In genomic region chr3:101573449-101574387, GRCh38 we compare ENCODE assay signal across 1 cellular context.
TF ChIP-seq lines count a peak whose summit lies in the region.

PCNP (plus strand) TSS chr3:101574180; CDS start chr3:101574216, 36 bp downstream.

TF ChIP-seq in HEK293, 187 proteins besides CTCF, POLR2A, EP300 and RAD21 (continued from another document and continues in another):
- TF ChIP-seq PBX3 (CRISPR knock-in tag; IDR thresholded peaks at IDR 0.05) (no peak), ZNF473 (tag by site-specific recombination; IDR thresholded peaks at IDR 0.05) (no peak), ZNF654 (tag by site-specific recombination; IDR thresholded peaks at IDR 0.05; ENCODE audit: low read depth) (peak; percentile 55), ZNF221 (tag by site-specific recombination; IDR thresholded peaks at IDR 0.05; ENCODE audit: borderline replicate concordance) (no peak), ZNF510 (tag by site-specific recombination; IDR thresholded peaks at IDR 0.05; ENCODE audit: insufficient replicate concordance) (no peak), ZNF223 (tag by site-specific recombination; IDR thresholded peaks at IDR 0.05) (no peak), HOXA7 (CRISPR knock-in tag; IDR thresholded peaks at IDR 0.05; ENCODE audit: borderline replicate concordance) (no peak), ZNF623 (tag by site-specific recombination; IDR thresholded peaks at IDR 0.05) (no peak), ZNF596 (tag by site-specific recombination; IDR thresholded peaks at IDR 0.05) (no peak), IKZF3 (tag by site-specific recombination; IDR thresholded peaks at IDR 0.05) (peak; percentile 74), ZBTB49 (tag by site-specific recombination; IDR thresholded peaks at IDR 0.05; ENCODE audit: low read depth) (no peak), ZNF138 (tag by site-specific recombination; IDR thresholded peaks at IDR 0.05; ENCODE audit: borderline replicate concordance) (no peak), ZNF133 (tag by site-specific recombination; IDR thresholded peaks at IDR 0.05) (no peak), TRIM28 (IDR thresholded peaks at IDR 0.05; ENCODE audit: borderline replicate concordance, low read length) (peak; percentile 48; the same call in 1 of the 2 replicates), ZFP3 (tag by site-specific recombination; IDR thresholded peaks at IDR 0.05; ENCODE audit: low read depth) (no peak), ZNF514 (tag by site-specific recombination; IDR thresholded peaks at IDR 0.05) (no peak), ZNF558 (tag by site-specific recombination; IDR thresholded peaks at IDR 0.05) (0 out of 2 replicates have a peak, but pooled peaks have one; percentile 38), ZNF16 (tag by site-specific recombination; IDR thresholded peaks at IDR 0.05; ENCODE audit: low read depth) (no peak), KLF10 (tag by site-specific recombination; IDR thresholded peaks at IDR 0.05) (peak; percentile 51; the same call in 1 of the 2 replicates), HOXD13 (CRISPR knock-in tag; IDR thresholded peaks at IDR 0.05; ENCODE audit: borderline replicate concordance) (no peak), SP3 (tag by site-specific recombination; IDR thresholded peaks at IDR 0.05) (peak; percentile 76), ZNF621 (tag by site-specific recombination; IDR thresholded peaks at IDR 0.05) (no peak), ZNF626 (tag by site-specific recombination; IDR thresholded peaks at IDR 0.05) (no peak), ZNF148 (tag by site-specific recombination; IDR thresholded peaks at IDR 0.05; ENCODE audit: borderline replicate concordance) (no peak), ZBTB11 (tag by site-specific recombination; conservative IDR thresholded peaks at IDR 0.05; ENCODE audit: low read depth) (peak; percentile 89), ZBTB20 (tag by site-specific recombination; IDR thresholded peaks at IDR 0.05) (no peak), ZBTB17 (tag by site-specific recombination; IDR thresholded peaks at IDR 0.05) (peak; percentile 85; the same call in 1 of the 2 replicates), BCL11A (tag by site-specific recombination; IDR thresholded peaks at IDR 0.05; ENCODE audit: low read depth) (no peak), ZBTB8A (tag by site-specific recombination; IDR thresholded peaks at IDR 0.05) (peak; percentile 25), BCL11B (tag by site-specific recombination; IDR thresholded peaks at IDR 0.05; ENCODE audit: low read depth) (no peak), ZNF211 (tag by site-specific recombination; IDR thresholded peaks at IDR 0.05; ENCODE audit: low read depth) (no peak), KLF1 (tag by site-specific recombination; IDR thresholded peaks at IDR 0.05) (peak; percentile 51), ZNF544 (tag by site-specific recombination; IDR thresholded peaks at IDR 0.05) (no peak), ZNF391 (tag by site-specific recombination; IDR thresholded peaks at IDR 0.05; ENCODE audit: borderline replicate concordance, low read depth) (no peak), ZNF768 (tag by site-specific recombination; IDR thresholded peaks at IDR 0.05) (no peak), ZNF561 (tag by site-specific recombination; IDR thresholded peaks at IDR 0.05; ENCODE audit: borderline replicate concordance) (peak; percentile 42; the same call in 1 of the 2 replicates), ZNF747 (tag by site-specific recombination; IDR thresholded peaks at IDR 0.05) (no peak), ZNF350 (tag by site-specific recombination; IDR thresholded peaks at IDR 0.05) (no peak), ZNF114 (tag by site-specific recombination; IDR thresholded peaks at IDR 0.05) (no peak), ZBTB44 (tag by site-specific recombination; IDR thresholded peaks at IDR 0.05) (peak; percentile 77), PRDM4 (tag by site-specific recombination; IDR thresholded peaks at IDR 0.05) (no peak), ZNF837 (tag by site-specific recombination; IDR thresholded peaks at IDR 0.05) (no peak), ZNF140 (tag by site-specific recombination; IDR thresholded peaks at IDR 0.05) (no peak), ZNF529 (tag by site-specific recombination; IDR thresholded peaks at IDR 0.05; ENCODE audit: insufficient replicate concordance) (no peak), MEIS1 (CRISPR knock-in tag; IDR thresholded peaks at IDR 0.05; ENCODE audit: borderline replicate concordance) (no peak), ZNF266 (tag by site-specific recombination; IDR thresholded peaks at IDR 0.05; ENCODE audit: low read depth) (no peak), ZNF645 (tag by site-specific recombination; IDR thresholded peaks at IDR 0.05) (no peak), PRDM10 (tag by site-specific recombination; IDR thresholded peaks at IDR 0.05) (peak; percentile 72), ZNF292 (tag by site-specific recombination; IDR thresholded peaks at IDR 0.05; ENCODE audit: borderline replicate concordance, low read depth) (no peak)
